In the genomic region with DNA sequence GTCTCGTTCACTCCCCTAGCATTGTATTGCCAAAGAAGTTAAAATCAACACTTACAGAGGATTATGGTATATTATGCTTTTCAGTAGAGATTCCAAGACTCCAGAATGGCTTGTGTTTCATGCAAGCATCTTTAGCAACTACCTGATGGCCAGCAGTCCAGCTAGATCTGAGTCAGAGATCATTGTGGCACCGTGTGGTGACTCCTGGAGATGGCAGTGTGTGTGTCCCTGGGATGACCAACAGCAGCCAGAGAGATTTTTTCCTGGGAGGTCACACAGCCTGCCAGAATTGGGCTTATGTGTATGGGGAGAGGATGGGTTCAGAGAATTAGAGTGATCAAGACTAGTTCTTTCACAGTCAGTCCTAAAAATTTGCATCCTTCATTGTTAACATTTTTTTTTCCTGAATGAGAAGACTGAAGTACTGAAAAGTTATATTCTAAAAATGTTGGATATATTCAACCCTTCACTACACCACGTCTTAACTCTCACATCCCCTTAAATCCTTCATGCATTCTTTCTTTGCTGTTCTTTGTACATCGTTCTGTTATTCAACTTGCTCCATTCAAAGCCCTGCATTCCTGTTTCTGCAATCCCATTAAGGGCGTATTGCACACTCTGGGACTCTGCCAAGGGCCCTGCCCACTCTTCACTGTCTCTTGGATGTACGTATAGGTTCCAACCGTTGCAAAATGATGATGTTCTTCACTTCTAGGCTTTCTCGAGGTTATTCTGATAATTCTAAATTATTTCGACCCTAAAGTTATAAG, we compare ENCODE assay signal across 14 cellular contexts. TPM values are rescaled to one million over a fixed set of nuclear protein-coding genes. Genes with fewer than 3 reads are reported as not detected.
"Had no signal": no experiment of that assay in that cellular context is flagged by ENCODE, and none has a peak within 500 bp of the region (broad histone marks: within the 10 kb centered on the region; RNA-seq: fewer than 3 reads in every experiment).

No MANE protein-coding gene starts in this region.

- FAIRE-seq: small intestine had no signal

- DNase-seq: activated CD4-positive, alpha-beta T cell treated with anti-CD3 and anti-CD28 coated beads, Interleukin-2, amount 10 ng/mL, durations not matched to agents 24 days and 14 days; activated naive CD4-positive, alpha-beta T cell treated with anti-CD3 and anti-CD28 coated beads, Interleukin-2, amount 10 ng/mL, durations not matched to agents 7 days and 5 days; adrenal gland; body of pancreas; effector memory CD4-positive, alpha-beta T cell; lower lobe of right lung; midbrain; naive thymus-derived CD4-positive, alpha-beta T cell; posterior cingulate gyrus; small intestine; T1000; tibial artery had no signal

- ATAC-seq: activated T-helper 17 cell treated with anti-CD3 and anti-CD28 coated beads, Interleukin-2, amount 50 U/mL, for 72 hours; body of pancreas; lower lobe of right lung; naive thymus-derived CD4-positive, alpha-beta T cell; stimulated activated effector memory CD8-positive, alpha-beta T cell treated with anti-CD3 and anti-CD28 coated beads, Interleukin-12 subunit alpha, Interleukin-12 subunit beta, amount 100 ng/mL, for 72 hours had no signal

- H3K4me1 Mint-ChIP-seq: activated CD4-positive, alpha-beta T cell treated with anti-CD3 and anti-CD28 coated beads, Interleukin-2, amount 10 ng/mL, durations not matched to agents 24 days and 14 days; activated naive CD4-positive, alpha-beta T cell treated with anti-CD3 and anti-CD28 coated beads, Interleukin-2, amount 10 ng/mL, durations not matched to agents 7 days and 5 days; activated T-helper 17 cell treated with anti-CD3 and anti-CD28 coated beads, Interleukin-2, amount 50 U/mL, for 72 hours; naive thymus-derived CD4-positive, alpha-beta T cell; stimulated activated effector memory CD8-positive, alpha-beta T cell treated with anti-CD3 and anti-CD28 coated beads, Interleukin-12 subunit alpha, Interleukin-12 subunit beta, amount 100 ng/mL, for 72 hours had no signal

- H3K27ac Mint-ChIP-seq: activated CD4-positive, alpha-beta T cell treated with anti-CD3 and anti-CD28 coated beads, Interleukin-2, amount 10 ng/mL, durations not matched to agents 24 days and 14 days; activated naive CD4-positive, alpha-beta T cell treated with anti-CD3 and anti-CD28 coated beads, Interleukin-2, amount 10 ng/mL, durations not matched to agents 7 days and 5 days; activated T-helper 17 cell treated with anti-CD3 and anti-CD28 coated beads, Interleukin-2, amount 50 U/mL, for 72 hours; naive thymus-derived CD4-positive, alpha-beta T cell; stimulated activated effector memory CD8-positive, alpha-beta T cell treated with anti-CD3 and anti-CD28 coated beads, Interleukin-12 subunit alpha, Interleukin-12 subunit beta, amount 100 ng/mL, for 72 hours had no signal

- H3K4me3 Mint-ChIP-seq: activated CD4-positive, alpha-beta T cell treated with anti-CD3 and anti-CD28 coated beads, Interleukin-2, amount 10 ng/mL, durations not matched to agents 24 days and 14 days; activated naive CD4-positive, alpha-beta T cell treated with anti-CD3 and anti-CD28 coated beads, Interleukin-2, amount 10 ng/mL, durations not matched to agents 7 days and 5 days; activated T-helper 17 cell treated with anti-CD3 and anti-CD28 coated beads, Interleukin-2, amount 50 U/mL, for 72 hours; naive thymus-derived CD4-positive, alpha-beta T cell; stimulated activated effector memory CD8-positive, alpha-beta T cell treated with anti-CD3 and anti-CD28 coated beads, Interleukin-12 subunit alpha, Interleukin-12 subunit beta, amount 100 ng/mL, for 72 hours had no signal

- H3K9me3 Mint-ChIP-seq: activated CD4-positive, alpha-beta T cell treated with anti-CD3 and anti-CD28 coated beads, Interleukin-2, amount 10 ng/mL, durations not matched to agents 24 days and 14 days; activated T-helper 17 cell treated with anti-CD3 and anti-CD28 coated beads, Interleukin-2, amount 50 U/mL, for 72 hours had no signal

- H3K36me3 Mint-ChIP-seq: activated naive CD4-positive, alpha-beta T cell treated with anti-CD3 and anti-CD28 coated beads, Interleukin-2, amount 10 ng/mL, durations not matched to agents 7 days and 5 days; naive thymus-derived CD4-positive, alpha-beta T cell; stimulated activated effector memory CD8-positive, alpha-beta T cell treated with anti-CD3 and anti-CD28 coated beads, Interleukin-12 subunit alpha, Interleukin-12 subunit beta, amount 100 ng/mL, for 72 hours had no signal

- H3K27me3 Mint-ChIP-seq: activated CD4-positive, alpha-beta T cell treated with anti-CD3 and anti-CD28 coated beads, Interleukin-2, amount 10 ng/mL, durations not matched to agents 24 days and 14 days; activated naive CD4-positive, alpha-beta T cell treated with anti-CD3 and anti-CD28 coated beads, Interleukin-2, amount 10 ng/mL, durations not matched to agents 7 days and 5 days; activated T-helper 17 cell treated with anti-CD3 and anti-CD28 coated beads, Interleukin-2, amount 50 U/mL, for 72 hours had no signal

RNA-seq across cellular contexts. Expression of gene TENM3, which starts 12.4 kb away (rescaled TPM):
- total RNA-seq: activated CD4-positive, alpha-beta T cell treated with anti-CD3 and anti-CD28 coated beads, Interleukin-2, amount 10 ng/mL, durations not matched to agents 24 days and 14 days; activated T-helper 17 cell treated with anti-CD3 and anti-CD28 coated beads, Interleukin-2, amount 50 U/mL, for 72 hours; naive thymus-derived CD4-positive, alpha-beta T cell had no signal
- polyA plus RNA-seq: naive thymus-derived CD4-positive, alpha-beta T cell had no signal
